ENCODE assay signal across 8 cellular contexts in genomic region chr4:102500371-102501175, GRCh38. TPM values are rescaled to one million over a fixed set of nuclear protein-coding genes. Genes with fewer than 3 reads are reported as not detected.
A peak's percentile ranks its signal among the peaks of the same experiment; 100 is the strongest.
DNase-seq lines count a peak whose midpoint lies in the region; ATAC-seq, FAIRE-seq and TF ChIP-seq lines count a peak whose summit lies in the region.

No MANE protein-coding gene starts in this region.

- peaks cover 4% of the 10 kb centered on the region for H3K79me1 ChIP-seq in mesenchymal stem cell (replicated peaks; ENCODE audit: low read length, poor library complexity, severe bottlenecking)

- DNase-seq in GM12891 (ENCODE audit: insufficient read length, low spot score) (no peak), NCI-H146 treated with DMSO at 0.1 percent for 48 hours (lab: John Stamatoyannopoulos, UW; ENCODE audit: unreplicated experiment) (peak; percentile 7), mesenchymal stem cell (peak; percentile 67)
- peak; percentile 40 for DNase-seq in activated CD4-positive, alpha-beta T cell treated with anti-CD3 and anti-CD28 coated beads, Interleukin-2, amount 10 ng/mL, durations not matched to agents 7 days and 5 days
- DNase-seq in stimulated activated naive CD8-positive, alpha-beta T cell treated with anti-CD3 and anti-CD28 coated beads, Interleukin-15, amount 100 ng/mL, for 72 hours, result peak; percentile 34 to 56

- peak overlapping the region; percentile 98 for H2BK5ac ChIP-seq in mesenchymal stem cell (ENCODE audit: low read depth, low read length, poor library complexity, severe bottlenecking)

- no peaks in the 10 kb centered on the region for H3K27me3 ChIP-seq in endocrine pancreas (ENCODE audit: control insufficient read depth, insufficient read depth, low read length)
- H3K27me3 ChIP-seq in mesenchymal stem cell (ENCODE audit: control insufficient read depth in 1 of 2, insufficient read depth in 1 of 2, low read length in 2 of 2), result no peaks in the 10 kb centered on the region

- H2BK15ac ChIP-seq in mesenchymal stem cell (ENCODE audit: low read depth, poor library complexity, severe bottlenecking), result peak overlapping the region; percentile 93

- H3K4me1 ChIP-seq in endocrine pancreas (ENCODE audit: control insufficient read depth, insufficient read depth, low read length) (peaks cover 24% of the 10 kb centered on the region), mesenchymal stem cell (ENCODE audit: control insufficient read depth, insufficient read depth, low read depth, low read length) (peaks cover 3% of the 10 kb centered on the region)

- H3K36me3 ChIP-seq in endocrine pancreas (ENCODE audit: control insufficient read depth, insufficient read depth, low read length) (no peaks in the 10 kb centered on the region), mesenchymal stem cell (ENCODE audit: control insufficient read depth in 1 of 2, insufficient read depth in 2 of 2, low read depth in 1 of 2, low read length in 2 of 2) (no peaks in the 10 kb centered on the region)

- CTCF ChIA-PET in activated CD4-positive, alpha-beta T cell treated with anti-CD3 and anti-CD28 coated beads, Interleukin-2, amount 10 ng/mL, durations not matched to agents 7 days and 5 days (lab: Charles Lee), result interaction anchor here (1.1 to 1.4 kb wide), 4 partner anchors 11 to 43 kb away, joined by 3 to 4 read pairs (median 4); no protein-coding TSS in a partner anchor

- ATAC-seq in HG02840 (IDR thresholded peaks at IDR 0.05; ENCODE audit: low FRiP score, unreplicated experiment), result peak; percentile 20
- peak; percentile 64 for ATAC-seq in stimulated activated naive CD8-positive, alpha-beta T cell treated with anti-CD3 and anti-CD28 coated beads, Interleukin-15, amount 100 ng/mL, for 72 hours

- peak overlapping the region; percentile 89 for H3K27ac Mint-ChIP-seq in activated CD4-positive, alpha-beta T cell treated with anti-CD3 and anti-CD28 coated beads, Interleukin-2, amount 10 ng/mL, durations not matched to agents 7 days and 5 days
- peak overlapping the region; percentile 85 to 96 for H3K27ac Mint-ChIP-seq in stimulated activated naive CD8-positive, alpha-beta T cell treated with anti-CD3 and anti-CD28 coated beads, Interleukin-15, amount 100 ng/mL, for 72 hours

- H2BK12ac ChIP-seq in mesenchymal stem cell (ENCODE audit: low read length in 2 of 2), result peak overlapping the region in 1 of 2 experiments; percentile 31

- H3K27me3 Mint-ChIP-seq in activated CD4-positive, alpha-beta T cell treated with anti-CD3 and anti-CD28 coated beads, Interleukin-2, amount 10 ng/mL, durations not matched to agents 7 days and 5 days, result no peaks in the 10 kb centered on the region
- H3K27me3 Mint-ChIP-seq in stimulated activated naive CD8-positive, alpha-beta T cell treated with anti-CD3 and anti-CD28 coated beads, Interleukin-15, amount 100 ng/mL, for 72 hours, result no peaks in the 10 kb centered on the region

- peak overlapping the region in 1 of 2 experiments; percentile 92 for H3K14ac ChIP-seq in mesenchymal stem cell (ENCODE audit: low read length in 2 of 2)

- no peak for TF ChIP-seq CTCF in 22Rv1 (IDR thresholded peaks at IDR 0.05)

- peak overlapping the region; percentile 92 for H4K8ac ChIP-seq in mesenchymal stem cell (ENCODE audit: low read length)

- H3K9ac ChIP-seq in endocrine pancreas (ENCODE audit: control insufficient read depth, insufficient read depth, low read length) (peak overlapping the region; percentile 75), mesenchymal stem cell (ENCODE audit: low read length) (peak overlapping the region; percentile 96)

- H3K9me3 ChIP-seq in endocrine pancreas (ENCODE audit: control insufficient read depth, low read length) (no peaks in the 10 kb centered on the region), mesenchymal stem cell (ENCODE audit: control insufficient read depth, low read length) (no peaks in the 10 kb centered on the region)

- H3K36me3 Mint-ChIP-seq in activated CD4-positive, alpha-beta T cell treated with anti-CD3 and anti-CD28 coated beads, Interleukin-2, amount 10 ng/mL, durations not matched to agents 7 days and 5 days (ENCODE audit: low read depth), result peaks cover 32% of the 10 kb centered on the region

- POLR2A ChIA-PET in activated CD4-positive, alpha-beta T cell treated with anti-CD3 and anti-CD28 coated beads, Interleukin-2, amount 10 ng/mL, durations not matched to agents 7 days and 5 days (lab: Charles Lee), result interaction anchor here (0.5 to 0.7 kb wide), 4 partner anchors 31 to 327 kb away, joined by 3 to 4 read pairs (median 4); partner anchors contain the start of gene UBE2D3

- FAIRE-seq in GM12891 (lab: Jason Lieb, UNC), result peak; percentile 72

- no peak overlapping the region for H2AK5ac ChIP-seq in mesenchymal stem cell (ENCODE audit: low read length, severe bottlenecking)

- peaks cover 26% of the 10 kb centered on the region for H3K4me1 Mint-ChIP-seq in activated CD4-positive, alpha-beta T cell treated with anti-CD3 and anti-CD28 coated beads, Interleukin-2, amount 10 ng/mL, durations not matched to agents 7 days and 5 days
- H3K4me1 Mint-ChIP-seq in stimulated activated naive CD8-positive, alpha-beta T cell treated with anti-CD3 and anti-CD28 coated beads, Interleukin-15, amount 100 ng/mL, for 72 hours, result peaks cover 16% of the 10 kb centered on the region

- H2AFZ ChIP-seq in mesenchymal stem cell (ENCODE audit: low read depth, low read length), result peak overlapping the region; percentile 23

- H3K18ac ChIP-seq in mesenchymal stem cell (ENCODE audit: low read depth in 1 of 2, low read length in 2 of 2), result peak overlapping the region; percentile 97 to 98

- peak overlapping the region; percentile 93 for H2BK120ac ChIP-seq in mesenchymal stem cell (ENCODE audit: low read depth, low read length)

- peak overlapping the region; percentile 80 for H3K4me3 ChIP-seq in endocrine pancreas (ENCODE audit: control insufficient read depth, insufficient read depth, low read length)
- H3K4me3 ChIP-seq in mesenchymal stem cell (ENCODE audit: insufficient read depth in 1 of 2, low read depth in 1 of 2, low read length in 2 of 2), result peak overlapping the region; percentile 79 to 90

- H3K27ac ChIP-seq in 22Rv1 (peak overlapping the region; percentile 96), mesenchymal stem cell (ENCODE audit: low read length, poor library complexity, severe bottlenecking) (peak overlapping the region; percentile 73)

- peak overlapping the region in 1 of 2 experiments; percentile 69 for H3K23ac ChIP-seq in mesenchymal stem cell (ENCODE audit: low read length in 2 of 2)

- peak overlapping the region; percentile 75 for H3K4me3 Mint-ChIP-seq in activated CD4-positive, alpha-beta T cell treated with anti-CD3 and anti-CD28 coated beads, Interleukin-2, amount 10 ng/mL, durations not matched to agents 7 days and 5 days
- peak overlapping the region; percentile 75 to 89 for H3K4me3 Mint-ChIP-seq in stimulated activated naive CD8-positive, alpha-beta T cell treated with anti-CD3 and anti-CD28 coated beads, Interleukin-15, amount 100 ng/mL, for 72 hours

- H3K4ac ChIP-seq in mesenchymal stem cell (ENCODE audit: low read depth in 1 of 2, low read length in 2 of 2), result peak overlapping the region; percentile 90 to 92

- no peak for TF ChIP-seq POLR2A in GM12891 (IDR thresholded peaks at IDR 0.05; ENCODE audit: low read depth, low read length)

- peaks cover 7% of the 10 kb centered on the region for H3K9me3 Mint-ChIP-seq in activated CD4-positive, alpha-beta T cell treated with anti-CD3 and anti-CD28 coated beads, Interleukin-2, amount 10 ng/mL, durations not matched to agents 7 days and 5 days
- H3K9me3 Mint-ChIP-seq in stimulated activated naive CD8-positive, alpha-beta T cell treated with anti-CD3 and anti-CD28 coated beads, Interleukin-15, amount 100 ng/mL, for 72 hours, result peaks cover 5 to 12% of the 10 kb centered on the region in 2 donors

- 16% methylated on average over 39 of the region's 39 CpGs for WGBS in mesenchymal stem cell

- peak overlapping the region; percentile 79 for H3K4me2 ChIP-seq in mesenchymal stem cell (ENCODE audit: low read length, poor library complexity, severe bottlenecking)

- H4K91ac ChIP-seq in mesenchymal stem cell (ENCODE audit: low read length), result peak overlapping the region; percentile 90

TF ChIP-seq in GM12891, 5 proteins besides CTCF, POLR2A, EP300 and RAD21:
- TF ChIP-seq TAF1 (IDR thresholded peaks at IDR 0.05; ENCODE audit: low read depth, low read length) (0 out of 2 replicates have a peak, but pooled peaks have one; percentile 12), POLR2AphosphoS5 (IDR thresholded peaks at IDR 0.05; ENCODE audit: low read depth, low read length) (no peak), PAX5 (IDR thresholded peaks at IDR 0.05; ENCODE audit: insufficient read depth, low read length, severe bottlenecking) (no peak)
TF ChIP-seq in GM12891: peak in this region for 1.

RNA-seq across cellular contexts. Expression of gene NFKB1, which starts 0.6 kb away (rescaled TPM):
- polyA plus RNA-seq in GM12891 (2012; ENCODE audit: low read depth, missing spikeins), result 47.8 TPM
- total RNA-seq in activated CD4-positive, alpha-beta T cell treated with anti-CD3 and anti-CD28 coated beads, Interleukin-2, amount 10 ng/mL, durations not matched to agents 7 days and 5 days, result 100 to 1,000 TPM; 135 to 142 TPM
- polyA plus RNA-seq in mesenchymal stem cell (2013, experiment 1 of 2), result 15.1 TPM
- polyA plus RNA-seq in mesenchymal stem cell (2013, experiment 2 of 2), result 15.8 TPM
